18 cellular contexts compared by ENCODE assay signal in the genomic region with DNA sequence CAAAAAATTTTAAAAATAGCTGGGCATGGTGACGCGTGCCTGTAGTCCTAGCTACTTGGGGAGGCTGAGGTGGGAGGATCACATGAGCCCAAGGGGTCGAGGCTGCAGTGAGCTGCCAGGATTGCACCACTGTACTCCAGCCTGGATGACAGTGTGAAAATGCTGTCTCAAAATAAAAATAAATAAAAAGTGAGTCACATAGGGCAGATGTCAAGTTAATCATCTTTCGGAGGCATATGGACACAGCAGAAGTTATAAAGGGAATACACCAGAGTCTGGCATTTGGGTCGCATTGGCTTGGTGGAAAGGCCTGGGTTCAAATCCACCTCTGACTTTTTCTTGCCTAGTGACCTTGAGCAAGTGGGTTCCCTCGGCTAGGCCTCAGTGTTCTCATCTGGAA.
A peak's percentile ranks its signal among the peaks of the same experiment; 100 is the strongest.
DNase-seq lines count a peak whose midpoint lies in the region; ATAC-seq, FAIRE-seq and TF ChIP-seq lines count a peak whose summit lies in the region.
"Had no signal": no experiment of that assay in that cellular context is flagged by ENCODE, and none has a peak within 500 bp of the region (broad histone marks: within the 10 kb centered on the region; RNA-seq: fewer than 3 reads in every experiment).

No MANE protein-coding gene starts in this region.

- no peak overlapping the region for H3K27ac Mint-ChIP-seq in HFFc6

- no peaks in the 10 kb centered on the region for H3K36me3 ChIP-seq in H7 (replicated peaks; ENCODE audit: control insufficient read depth, insufficient read depth, low read length)

- peaks cover 36% of the 10 kb centered on the region for H3K27me3 Mint-ChIP-seq in HFFc6 (ENCODE audit: insufficient read depth)

- no peak overlapping the region for H3K4me3 ChIP-seq in A549
- H3K4me3 ChIP-seq in H7 (ENCODE audit: insufficient read depth, low read depth, low read length) = no peak overlapping the region
- H3K4me3 ChIP-seq: SK-N-MC had no signal

- no peak overlapping the region for H3K27ac ChIP-seq in A549
- H3K27ac ChIP-seq: KMS-11, SK-N-MC had no signal

- POLR2A ChIA-PET in A549 (lab: Yijun Ruan, JAX) = no interaction called here

- FAIRE-seq in A549 (lab: Jason Lieb, UNC) = no peak
- FAIRE-seq: H54 had no signal

- CTCF ChIA-PET in A549 (lab: Yijun Ruan, JAX) = interaction anchor here (1.2 to 13.0 kb wide), 5 partner anchors 17 to 345 kb away, joined by 3 to 112 read pairs (median 25); no protein-coding TSS in a partner anchor

- ATAC-seq in A549 (peak; percentile 45; a peak in 3 of 6 replicates), HG03108 (IDR thresholded peaks at IDR 0.05; ENCODE audit: unreplicated experiment) (no peak), GM19395 (IDR thresholded peaks at IDR 0.05; ENCODE audit: unreplicated experiment) (no peak)
- ATAC-seq: Right ventricle myocardium inferior had no signal

- H3K4me2 ChIP-seq in A549 = no peak overlapping the region
- H3K4me2 ChIP-seq: KMS-11 had no signal

- 0 out of 3 replicates have a peak, but pooled peaks cover 9% of the 10 kb centered on the region for H3K4me1 ChIP-seq in A549

- H3K9me3 ChIP-seq in A549 = peaks cover 4% of the 10 kb centered on the region; the same call in 1 of the 3 replicates

- peak in 1 of 2 experiments; percentile 37 for DNase-seq in A549 (ENCODE audit: low read depth in 1 of 2, low spot score in 1 of 2)
- DNase-seq in HFFc6 = peak; percentile 15
- DNase-seq in amniotic epithelial cell (ENCODE audit: low read depth) = peak; percentile 12
- peak; percentile 36 for DNase-seq in iris pigment epithelial cell (ENCODE audit: low read depth)
- DNase-seq in H7 = no peak
- no peak for DNase-seq in GM13976 (ENCODE audit: low spot score)
- DNase-seq: AML-193, DND-41, NCI-H187 treated with DMSO at 0.1 percent for 48 hours, NCI-H2171, NCI-H446 treated with DMSO at 0.1 percent for 48 hours, NCI-H774 had no signal

- no peaks in the 10 kb centered on the region for H3K4me1 Mint-ChIP-seq in HFFc6 (ENCODE audit: low read depth)

- TF ChIP-seq EP300 in A549 (IDR thresholded peaks at IDR 0.05) = no peak

- TF ChIP-seq CTCF in A549 (IDR thresholded peaks at IDR 0.05) (no peak), HFFc6 (IDR thresholded peaks at IDR 0.05) (no peak), GM13976 (IDR thresholded peaks at IDR 0.05; ENCODE audit: borderline replicate concordance, control extremely low read depth, extremely low read depth, insufficient read depth, missing control alignments) (no peak)

- no peaks in the 10 kb centered on the region for H3K27me3 ChIP-seq in H7 (ENCODE audit: control insufficient read depth, insufficient read depth, low read length)

- no peak for TF ChIP-seq RAD21 in A549 (conservative IDR thresholded peaks at IDR 0.05 in 1 of 2, IDR thresholded peaks at IDR 0.05 in 1 of 2)

- H3K36me3 Mint-ChIP-seq in HFFc6 (ENCODE audit: low read depth) = peaks cover 7% of the 10 kb centered on the region

- in situ Hi-C loops in GM13976 (cut with MboI; ENCODE audit: low sequenced_read_pairs, unreplicated experiment) = no loop called here

- no peak overlapping the region for H3K4me3 Mint-ChIP-seq in HFFc6

- WGBS in A549 (ENCODE audit: missing lambda C conversion rate) = 25% methylated on average over 6 of the region's 6 CpGs

- H3K9me3 Mint-ChIP-seq in HFFc6 = peaks cover 9% of the 10 kb centered on the region

- no peak for TF ChIP-seq POLR2A in A549 (IDR thresholded peaks at IDR 0.05; ENCODE audit: low read length)

TF ChIP-seq in A549, 52 proteins besides CTCF, POLR2A, EP300 and RAD21:
- TF ChIP-seq CHD4 (IDR thresholded peaks at IDR 0.05; ENCODE audit: borderline replicate concordance) = no peak
- no peak for TF ChIP-seq FOSL2 (IDR thresholded peaks at IDR 0.05)
- peak; percentile 51 for TF ChIP-seq FOSL2 (CRISPR knock-in tag; IDR thresholded peaks at IDR 0.05)

Comparison
In these comparisons a context has a peak if more than half of its experiments do, and no peak if none do; other contexts are left out.
1. ATAC-seq: peak in A549 (2 of 2); none in HG03108 (single experiment) and GM19395 (single experiment).
2. DNase-seq: peak in HFFc6 (single experiment), amniotic epithelial cell (single experiment) and iris pigment epithelial cell (single experiment); none in H7 (single experiment) and GM13976 (single experiment).